24 cellular contexts compared by ENCODE assay signal in the genomic region with DNA sequence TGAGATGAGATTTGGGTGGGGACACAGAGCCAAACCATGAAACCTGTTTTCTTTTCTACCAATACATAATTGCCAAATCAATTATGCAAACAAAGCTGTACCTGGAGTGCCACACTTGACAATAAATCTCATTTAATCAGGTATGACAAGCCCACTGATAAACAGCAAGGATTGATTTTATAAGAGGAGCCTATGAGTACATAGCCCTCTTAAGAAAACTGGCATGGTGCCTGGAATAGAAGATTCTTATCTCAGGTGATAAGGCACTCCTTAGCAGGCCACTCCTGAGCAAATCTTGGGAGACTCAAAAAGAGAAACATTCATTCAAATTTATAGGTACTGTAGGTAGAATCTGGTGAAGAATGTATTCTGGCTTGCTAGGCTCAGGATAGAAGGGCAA. TPM values are rescaled to one million over a fixed set of nuclear protein-coding genes. Genes with fewer than 3 reads are reported as not detected.
DNase-seq lines count a peak whose midpoint lies in the region; TF ChIP-seq lines count a peak whose summit lies in the region.
"Had no signal": no experiment of that assay in that cellular context is flagged by ENCODE, and none has a peak within 500 bp of the region (broad histone marks: within the 10 kb centered on the region; RNA-seq: fewer than 3 reads in every experiment).

No MANE protein-coding gene starts in this region.

- no peaks in the 10 kb centered on the region for H3K36me3 ChIP-seq in colonic mucosa
- H3K36me3 ChIP-seq: SJCRH30 had no signal

- no peaks in the 10 kb centered on the region for H3K9me3 ChIP-seq in colonic mucosa
- H3K9me3 ChIP-seq: SJCRH30 had no signal

- intact Hi-C loops in colonic mucosa (cut with DNase I): no loop called here

- H3K4me3 ChIP-seq in colonic mucosa: no peak overlapping the region
- H3K4me3 ChIP-seq: SJCRH30 had no signal

- no peaks in the 10 kb centered on the region for H3K27me3 ChIP-seq in colonic mucosa
- H3K27me3 ChIP-seq: SJCRH30 had no signal

- TF ChIP-seq CTCF in colonic mucosa (IDR thresholded peaks at IDR 0.05): no peak

- H3K9ac ChIP-seq in colonic mucosa (ENCODE audit: low read depth in 2 of 2, low read length in 2 of 2): no peak overlapping the region

- no peak overlapping the region for H3K27ac ChIP-seq in colonic mucosa
- H3K27ac ChIP-seq: SJCRH30 had no signal

- DNase-seq in NCI-H1436 (lab: John Stamatoyannopoulos, UW) (peak; percentile 2), NCI-H1436 treated with DMSO at 0.1 percent for 48 hours (lab: John Stamatoyannopoulos, UW) (no peak), ELR (ENCODE audit: low read depth) (peak; percentile 8), NCI-H187 treated with DMSO at 0.1 percent for 48 hours (lab: John Stamatoyannopoulos, UW) (peak; percentile 2), colonic mucosa (peak; percentile 50), OCI-M2 (lab: John Stamatoyannopoulos, UW; ENCODE audit: unreplicated experiment) (no peak), activated T-cell treated with anti-CD3 and anti-CD28 coated beads for 4 hours (no peak), NCI-H524 (lab: John Stamatoyannopoulos, UW) (no peak)
- DNase-seq: 8988T; AML-193; C1 segment of cervical spinal cord; CD8-positive, alpha-beta T cell; DMS53; GF-D8; GOT3; HCEC 1CT; Karpas-422; MM.1S; NCI-H1092; NCI-H146; NCI-H526; NK-92 treated with Interleukin-12 subunit alpha and Interleukin-12 subunit beta, amount 100 ng/mL, for 24 hours; SJCRH30; T-helper 1 cell had no signal

- H3K4me1 ChIP-seq in colonic mucosa: no peaks in the 10 kb centered on the region
- H3K4me1 ChIP-seq: SJCRH30 had no signal

RNA-seq across cellular contexts. Expression of gene PDE4B, which starts 28.6 kb away (rescaled TPM):
- total RNA-seq in colonic mucosa: 1 to 10 TPM; 2.0 to 5.7 TPM

Comparison
In these comparisons a context has a peak if more than half of its experiments do, and no peak if none do; other contexts are left out.
1. DNase-seq: peak in NCI-H1436 (single experiment), ELR (single experiment), NCI-H187 treated with DMSO at 0.1 percent for 48 hours (single experiment) and colonic mucosa (single experiment); none in NCI-H1436 treated with DMSO at 0.1 percent for 48 hours (single experiment), OCI-M2 (single experiment), activated T-cell treated with anti-CD3 and anti-CD28 coated beads for 4 hours (single experiment) and NCI-H524 (0 of 2).